22 cellular contexts compared by ENCODE assay signal in genomic region chr6:168971549-168971948, GRCh38.
"Had no signal": no experiment of that assay in that cellular context is flagged by ENCODE, and none has a peak within 500 bp of the region (broad histone marks: within the 10 kb centered on the region; RNA-seq: fewer than 3 reads in every experiment).

No MANE protein-coding gene starts in this region.

- H3K27me3 ChIP-seq: heart right ventricle, hepatocyte, pancreas, right lobe of liver, stomach, testis, thyroid gland, transverse colon, upper lobe of left lung, vagina had no signal

- H3K36me3 ChIP-seq: heart right ventricle, left ventricle myocardium inferior, pancreas, right lobe of liver, stomach, thyroid gland, transverse colon, upper lobe of left lung, vagina had no signal

- H3K27ac Mint-ChIP-seq: naive B cell; natural killer cell; stimulated activated naive B cell treated with anti-CD40 and anti-IgM and Interleukin-4, amounts not matched to agents 10 μg/mL and 1 μg/mL and 100 μg/mL, for 72 hours had no signal

- H3K79me2 ChIP-seq: hepatocyte had no signal

- H3K4me1 Mint-ChIP-seq: naive B cell; stimulated activated naive B cell treated with anti-CD40 and anti-IgM and Interleukin-4, amounts not matched to agents 10 μg/mL and 1 μg/mL and 100 μg/mL, for 72 hours had no signal

- H3K4me3 Mint-ChIP-seq: naive B cell; natural killer cell; stimulated activated naive B cell treated with anti-CD40 and anti-IgM and Interleukin-4, amounts not matched to agents 10 μg/mL and 1 μg/mL and 100 μg/mL, for 72 hours had no signal

- H3K4me2 ChIP-seq: hepatocyte had no signal

- H3K36me3 Mint-ChIP-seq: naive B cell; natural killer cell; stimulated activated naive B cell treated with anti-CD40 and anti-IgM and Interleukin-4, amounts not matched to agents 10 μg/mL and 1 μg/mL and 100 μg/mL, for 72 hours had no signal

- H3K4me3 ChIP-seq: heart right ventricle, hepatocyte, left ventricle myocardium inferior, lung, pancreas, psoas muscle, right lobe of liver, stomach, testis, thyroid gland, transverse colon, upper lobe of left lung, vagina had no signal

- H3K9me3 ChIP-seq: heart right ventricle, pancreas, psoas muscle, right lobe of liver, stomach, testis, thyroid gland, transverse colon, upper lobe of left lung, vagina had no signal

- ATAC-seq: heart right ventricle; natural killer cell; pancreas; psoas muscle; right lobe of liver; stimulated activated naive B cell treated with anti-CD40 and anti-IgM and Interleukin-4, amounts not matched to agents 10 μg/mL and 1 μg/mL and 100 μg/mL, for 72 hours; stimulated activated naive CD8-positive, alpha-beta T cell treated with anti-CD3 and anti-CD28 coated beads, Interleukin-15, Interleukin-2, amounts not matched to agents 100 U/mL and 50 U/mL, for 24 hours had no signal

- DNase-seq: heart right ventricle; islet precursor cell; left ventricle myocardium inferior; naive B cell; natural killer cell; nucleus accumbens; pancreas; psoas muscle; right lobe of liver; small intestine; stimulated activated CD4-positive, alpha-beta T cell treated with anti-CD3 and anti-CD28 coated beads, Interleukin-2, amount 100 ng/mL, for 24 hours; stimulated activated CD4-positive, alpha-beta T cell treated with anti-CD3 and anti-CD28 coated beads, Interleukin-4, amount 100 ng/mL, for 1 hour; stimulated activated naive B cell treated with anti-CD40 and anti-IgM and Interleukin-4, amounts not matched to agents 10 μg/mL and 1 μg/mL and 100 μg/mL, for 72 hours; stimulated activated naive CD8-positive, alpha-beta T cell treated with anti-CD3 and anti-CD28 coated beads, Interleukin-15, Interleukin-2, amounts not matched to agents 100 U/mL and 50 U/mL, for 24 hours; stomach; testis; transverse colon; upper lobe of left lung had no signal

- H3K27ac ChIP-seq: heart right ventricle, hepatocyte, left ventricle myocardium inferior, pancreas, psoas muscle, right lobe of liver, stomach, testis, thyroid gland, transverse colon, upper lobe of left lung, vagina had no signal

- H2AFZ ChIP-seq: hepatocyte had no signal

- H3K4me1 ChIP-seq: left ventricle myocardium inferior, pancreas, right lobe of liver, stomach, transverse colon, upper lobe of left lung, vagina had no signal

- H3K9me3 Mint-ChIP-seq: natural killer cell had no signal
